In genomic region chr2:134249755-134250154, GRCh38 we compare ENCODE assay signal across 1 cellular context.
TF ChIP-seq lines count a peak whose summit lies in the region.

No MANE protein-coding gene starts in this region.

TF ChIP-seq in WTC11, 78 proteins besides CTCF, POLR2A, EP300 and RAD21 (continued from another document):
- TF ChIP-seq SMAD3 (CRISPR knock-in tag; IDR thresholded peaks at IDR 0.05; ENCODE audit: borderline replicate concordance), result no peak
- no peak for TF ChIP-seq NR1H2 (CRISPR knock-in tag; IDR thresholded peaks at IDR 0.05)
- no peak for TF ChIP-seq TEAD1 (CRISPR knock-in tag; IDR thresholded peaks at IDR 0.05)
- TF ChIP-seq TEAD4 (CRISPR knock-in tag; IDR thresholded peaks at IDR 0.05), result no peak
- no peak for TF ChIP-seq SOX15 (CRISPR knock-in tag; IDR thresholded peaks at IDR 0.05)
- no peak for TF ChIP-seq FOXP4 (CRISPR knock-in tag; IDR thresholded peaks at IDR 0.05)
